Comparison of ENCODE assay signal across 8 cellular contexts in genomic region chr10:29119374-29119773, GRCh38.
A peak's percentile ranks its signal among the peaks of the same experiment; 100 is the strongest.
DNase-seq lines count a peak whose midpoint lies in the region; ATAC-seq, FAIRE-seq and TF ChIP-seq lines count a peak whose summit lies in the region.

No MANE protein-coding gene starts in this region.

- H3K9ac ChIP-seq in DND-41 (ENCODE audit: low read depth, low read length) (no peak overlapping the region), K562 (ENCODE audit: insufficient read depth in 1 of 2, low read depth in 2 of 2, low read length in 2 of 2) (no peak overlapping the region)

- peak; percentile 52 for TF ChIP-seq CTCF in DND-41 (IDR thresholded peaks at IDR 0.05; ENCODE audit: borderline replicate concordance, extremely low read depth, low read length, poor library complexity, severe bottlenecking)
- TF ChIP-seq CTCF in K562 (IDR thresholded peaks at IDR 0.05 in 2 of 3, conservative IDR thresholded peaks at IDR 0.05 in 1 of 3; ENCODE audit: insufficient read depth in 2 of 3, low read depth in 1 of 3, low read length in 3 of 3), result peak; percentile 57 to 71 (median 66)
- TF ChIP-seq CTCF in lung (IDR thresholded peaks at IDR 0.05; ENCODE audit: control extremely low read depth, extremely low read depth), result peak; percentile 10

- BruUV-seq in K562 (replicated peaks; lab: Mats Ljungman, UMichigan), result no TSS peak

- no peak for TF ChIP-seq EP300 in K562 (IDR thresholded peaks at IDR 0.05; ENCODE audit: low read length)

- no peak for TF ChIP-seq POLR2A in K562 (conservative IDR thresholded peaks at IDR 0.05)

- H3K9me1 ChIP-seq in K562 (ENCODE audit: control insufficient read depth, insufficient read depth, low read length), result no peaks in the 10 kb centered on the region

- H4K20me1 ChIP-seq in DND-41 (ENCODE audit: insufficient read depth, low read length) (no peaks in the 10 kb centered on the region), K562 (replicated peaks; ENCODE audit: control insufficient read depth, insufficient read depth, low read length) (no peaks in the 10 kb centered on the region)

- H3K27ac ChIP-seq in DND-41 (ENCODE audit: low read length) (no peak overlapping the region), K562 (ENCODE audit: extremely low read depth, low read depth, low read length) (no peak overlapping the region), lung (ENCODE audit: low read depth in 1 of 2, low read length in 1 of 2) (no peak overlapping the region)

- DNase-seq in DND-41 (peak; percentile 30), HTR-8/SVneo (ENCODE audit: insufficient read length, low spot score) (peak; percentile 41), K562 (ENCODE audit: extremely low read depth in 1 of 4, low spot score in 3 of 4) (peak; percentile 59 to 61 (median 60)), lung (ENCODE audit: low spot score) (no peak), NCI-H1417 treated with DMSO at 0.1 percent for 48 hours (lab: John Stamatoyannopoulos, UW) (no peak), NCI-H1105 (lab: John Stamatoyannopoulos, UW) (no peak)

- H3K27me3 ChIP-seq in DND-41 (ENCODE audit: insufficient read depth, low read length, poor library complexity), result no peaks in the 10 kb centered on the region
- H3K27me3 ChIP-seq in K562 (ENCODE audit: control insufficient read depth in 2 of 2, insufficient read depth in 2 of 2, low read length in 2 of 2), result no peaks in the 10 kb centered on the region
- H3K27me3 ChIP-seq in lung (ENCODE audit: control insufficient read depth, insufficient read depth), result no peaks in the 10 kb centered on the region

- intact Hi-C loops in K562 (cut with micrococcal nuclease), result no loop called here

- H3K4me2 ChIP-seq in DND-41 (ENCODE audit: insufficient read depth, low read length), result no peak overlapping the region
- H3K4me2 ChIP-seq in K562 (ENCODE audit: insufficient read depth, low read length), result no peak overlapping the region

- H3K4me1 ChIP-seq in DND-41 (ENCODE audit: insufficient read depth, low read length), result no peaks in the 10 kb centered on the region
- no peaks in the 10 kb centered on the region for H3K4me1 ChIP-seq in K562 (replicated peaks in 1 of 2; ENCODE audit: control insufficient read depth in 2 of 2, insufficient read depth in 2 of 2, low read length in 2 of 2)
- no peaks in the 10 kb centered on the region for H3K4me1 ChIP-seq in lung (ENCODE audit: control insufficient read depth in 2 of 2, insufficient read depth in 2 of 2, low read length in 2 of 2)

- no peaks in the 10 kb centered on the region for H3K79me2 ChIP-seq in DND-41 (ENCODE audit: insufficient read depth, low read length)
- no peaks in the 10 kb centered on the region for H3K79me2 ChIP-seq in K562 (ENCODE audit: control insufficient read depth, insufficient read depth, low read length)

- TF ChIP-seq RAD21 in K562 (CRISPR knock-in tag; conservative IDR thresholded peaks at IDR 0.05 in 1 of 2, IDR thresholded peaks at IDR 0.05 in 1 of 2), result peak; percentile 17 to 45; a peak in 2 of 4 replicates

- CTCF ChIA-PET in K562 (lab: Yijun Ruan, JAX; ENCODE audit: low intra/inter-chr PET ratio), result no interaction called here

- H3K9me3 ChIP-seq in DND-41 (ENCODE audit: insufficient read depth, low read length, severe bottlenecking) (peaks cover 8% of the 10 kb centered on the region), K562 (replicated peaks; ENCODE audit: control insufficient read depth, insufficient read depth, low read depth, low read length) (peaks cover 2% of the 10 kb centered on the region; the same call in 1 of the 2 replicates), lung (ENCODE audit: control insufficient read depth in 2 of 2, insufficient read depth in 1 of 2, low read length in 1 of 2) (peaks cover 0 to 10% of the 10 kb centered on the region in 2 donors)

- no peaks in the 10 kb centered on the region for H3K36me3 ChIP-seq in DND-41 (ENCODE audit: insufficient read depth, low read length)
- no peaks in the 10 kb centered on the region for H3K36me3 ChIP-seq in K562 (ENCODE audit: control insufficient read depth, insufficient read depth, low read length)
- H3K36me3 ChIP-seq in lung (ENCODE audit: control insufficient read depth in 2 of 2, insufficient read depth in 2 of 2, low read length in 2 of 2), result no peaks in the 10 kb centered on the region

- POLR2A ChIA-PET in K562 (lab: Yijun Ruan, JAX), result interaction anchor here (0.7 kb wide), 1 partner anchor 16 kb away, joined by 3 read pairs; no protein-coding TSS in a partner anchor

- H3K4me3 ChIP-seq in DND-41 (ENCODE audit: low read depth in 1 of 2, low read length in 2 of 2) (no peak overlapping the region), K562 (no peak overlapping the region), lung (no peak overlapping the region)

- FAIRE-seq in HTR-8/SVneo (lab: Jason Lieb, UNC) (no peak), K562 (lab: Jason Lieb, UNC) (no peak)

- H2AFZ ChIP-seq in DND-41 (ENCODE audit: low read depth, low read length) (no peak overlapping the region), K562 (ENCODE audit: low read depth, low read length) (peak overlapping the region; percentile 60; the same call in 1 of the 2 replicates)

- 16% methylated on average over 7 of the region's 8 CpGs for whole genome bisulfite sequencing in K562 (ENCODE audit: insufficient coverage, low coverage, missing lambda C conversion rate)
- WGBS in lung, 2 donors, result 59 to 60% methylated on average over 8 of the region's 8 CpGs

- in situ Hi-C loops in K562 (cut with MboI), result no loop called here

- no peak for ATAC-seq in DND-41 (ENCODE audit: insufficient read depth, low read depth)
- ATAC-seq in K562, result peak; percentile 77
- no peak for ATAC-seq in lung (ENCODE audit: insufficient read depth, low FRiP score)
- ATAC-seq in HG03565 (IDR thresholded peaks at IDR 0.05; ENCODE audit: unreplicated experiment), result no peak
- no peak for ATAC-seq in GM18520 (IDR thresholded peaks at IDR 0.05; ENCODE audit: unreplicated experiment)

TF ChIP-seq in K562, 482 proteins besides CTCF, POLR2A, EP300 and RAD21 (continues in another document):
- 0 out of 2 replicates have a peak, but pooled peaks have one; percentile 19 for TF ChIP-seq SMC3 (conservative IDR thresholded peaks at IDR 0.05; ENCODE audit: insufficient read depth, low read depth, low read length)
- no peak for TF ChIP-seq IRF2 (CRISPR knock-in tag; IDR thresholded peaks at IDR 0.05)
- no peak for TF ChIP-seq NFXL1 (CRISPR knock-in tag; IDR thresholded peaks at IDR 0.05)
- no peak for TF ChIP-seq ZFP36 (IDR thresholded peaks at IDR 0.05; ENCODE audit: low read depth, low read length, partially characterized antibody)
- TF ChIP-seq FIP1L1 (IDR thresholded peaks at IDR 0.05; ENCODE audit: low read depth, low read length, poor library complexity, severe bottlenecking), result no peak
- TF ChIP-seq POLR3G (IDR thresholded peaks at IDR 0.05; ENCODE audit: extremely low read depth, insufficient read length, insufficient replicate concordance), result no peak
- TF ChIP-seq, protein P1, sequence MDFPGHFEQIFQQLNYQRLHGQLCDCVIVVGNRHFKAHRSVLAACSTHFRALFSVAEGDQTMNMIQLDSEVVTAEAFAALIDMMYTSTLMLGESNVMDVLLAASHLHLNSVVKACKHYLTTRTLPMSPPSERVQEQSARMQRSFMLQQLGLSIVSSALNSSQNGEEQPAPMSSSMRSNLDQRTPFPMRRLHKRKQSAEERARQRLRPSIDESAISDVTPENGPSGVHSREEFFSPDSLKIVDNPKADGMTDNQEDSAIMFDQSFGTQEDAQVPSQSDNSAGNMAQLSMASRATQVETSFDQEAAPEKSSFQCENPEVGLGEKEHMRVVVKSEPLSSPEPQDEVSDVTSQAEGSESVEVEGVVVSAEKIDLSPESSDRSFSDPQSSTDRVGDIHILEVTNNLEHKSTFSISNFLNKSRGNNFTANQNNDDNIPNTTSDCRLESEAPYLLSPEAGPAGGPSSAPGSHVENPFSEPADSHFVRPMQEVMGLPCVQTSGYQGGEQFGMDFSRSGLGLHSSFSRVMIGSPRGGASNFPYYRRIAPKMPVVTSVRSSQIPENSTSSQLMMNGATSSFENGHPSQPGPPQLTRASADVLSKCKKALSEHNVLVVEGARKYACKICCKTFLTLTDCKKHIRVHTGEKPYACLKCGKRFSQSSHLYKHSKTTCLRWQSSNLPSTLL (IDR thresholded peaks at IDR 0.05), result no peak
- no peak for TF ChIP-seq C11orf30 (IDR thresholded peaks at IDR 0.05; ENCODE audit: low read depth)
- no peak for TF ChIP-seq RBM25 (IDR thresholded peaks at IDR 0.05; ENCODE audit: low read depth, low read length, severe bottlenecking)
- TF ChIP-seq CBX8 (IDR thresholded peaks at IDR 0.05; ENCODE audit: borderline replicate concordance, extremely low read depth, low read depth, low read length, poor library complexity, severe bottlenecking), result no peak
- TF ChIP-seq NR2C1 (IDR thresholded peaks at IDR 0.05), result no peak
- TF ChIP-seq NR2C1 (tag; IDR thresholded peaks at IDR 0.05), result no peak
- no peak for TF ChIP-seq TRIM24 (IDR thresholded peaks at IDR 0.05)
- no peak for TF ChIP-seq ARHGAP35 (IDR thresholded peaks at IDR 0.05; ENCODE audit: partially characterized antibody)
- no peak for TF ChIP-seq KLF6 (CRISPR knock-in tag; IDR thresholded peaks at IDR 0.05; ENCODE audit: borderline replicate concordance)
- TF ChIP-seq CXXC5 (CRISPR knock-in tag; IDR thresholded peaks at IDR 0.05), result no peak
- TF ChIP-seq MAZ (CRISPR knock-in tag; conservative IDR thresholded peaks at IDR 0.05 in 1 of 2, IDR thresholded peaks at IDR 0.05 in 1 of 2), result 0 out of 4 replicates have a peak, but pooled peaks of 1 of the 2 experiments have one; percentile 26
- TF ChIP-seq CAMTA2 (CRISPR knock-in tag; conservative IDR thresholded peaks at IDR 0.05), result no peak
- no peak for TF ChIP-seq MCM3 (IDR thresholded peaks at IDR 0.05)
- no peak for TF ChIP-seq MBD2 (IDR thresholded peaks at IDR 0.05; ENCODE audit: borderline replicate concordance, low read depth)
- TF ChIP-seq, protein P2, sequence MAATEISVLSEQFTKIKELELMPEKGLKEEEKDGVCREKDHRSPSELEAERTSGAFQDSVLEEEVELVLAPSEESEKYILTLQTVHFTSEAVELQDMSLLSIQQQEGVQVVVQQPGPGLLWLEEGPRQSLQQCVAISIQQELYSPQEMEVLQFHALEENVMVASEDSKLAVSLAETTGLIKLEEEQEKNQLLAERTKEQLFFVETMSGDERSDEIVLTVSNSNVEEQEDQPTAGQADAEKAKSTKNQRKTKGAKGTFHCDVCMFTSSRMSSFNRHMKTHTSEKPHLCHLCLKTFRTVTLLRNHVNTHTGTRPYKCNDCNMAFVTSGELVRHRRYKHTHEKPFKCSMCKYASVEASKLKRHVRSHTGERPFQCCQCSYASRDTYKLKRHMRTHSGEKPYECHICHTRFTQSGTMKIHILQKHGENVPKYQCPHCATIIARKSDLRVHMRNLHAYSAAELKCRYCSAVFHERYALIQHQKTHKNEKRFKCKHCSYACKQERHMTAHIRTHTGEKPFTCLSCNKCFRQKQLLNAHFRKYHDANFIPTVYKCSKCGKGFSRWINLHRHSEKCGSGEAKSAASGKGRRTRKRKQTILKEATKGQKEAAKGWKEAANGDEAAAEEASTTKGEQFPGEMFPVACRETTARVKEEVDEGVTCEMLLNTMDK (IDR thresholded peaks at IDR 0.05; ENCODE audit: borderline replicate concordance, insufficient read depth, low read depth, low read length, poor library complexity, severe bottlenecking), result peak; percentile 14
- TF ChIP-seq GTF2A2 (tag; IDR thresholded peaks at IDR 0.05), result no peak

Comparison
In these comparisons a context has a peak if more than half of its experiments do, and no peak if none do; other contexts are left out.
1. DNase-seq: peak in DND-41 (single experiment), HTR-8/SVneo (single experiment) and K562 (4 of 4); none in lung (single experiment), NCI-H1417 treated with DMSO at 0.1 percent for 48 hours (single experiment) and NCI-H1105 (single experiment).
2. CTCF ChIP-seq: peak in every context shown above with its lines; median percentile 66 in K562; 52 in DND-41; 10 in lung.